ENCODE assay signal across 9 cellular contexts in the genomic region with DNA sequence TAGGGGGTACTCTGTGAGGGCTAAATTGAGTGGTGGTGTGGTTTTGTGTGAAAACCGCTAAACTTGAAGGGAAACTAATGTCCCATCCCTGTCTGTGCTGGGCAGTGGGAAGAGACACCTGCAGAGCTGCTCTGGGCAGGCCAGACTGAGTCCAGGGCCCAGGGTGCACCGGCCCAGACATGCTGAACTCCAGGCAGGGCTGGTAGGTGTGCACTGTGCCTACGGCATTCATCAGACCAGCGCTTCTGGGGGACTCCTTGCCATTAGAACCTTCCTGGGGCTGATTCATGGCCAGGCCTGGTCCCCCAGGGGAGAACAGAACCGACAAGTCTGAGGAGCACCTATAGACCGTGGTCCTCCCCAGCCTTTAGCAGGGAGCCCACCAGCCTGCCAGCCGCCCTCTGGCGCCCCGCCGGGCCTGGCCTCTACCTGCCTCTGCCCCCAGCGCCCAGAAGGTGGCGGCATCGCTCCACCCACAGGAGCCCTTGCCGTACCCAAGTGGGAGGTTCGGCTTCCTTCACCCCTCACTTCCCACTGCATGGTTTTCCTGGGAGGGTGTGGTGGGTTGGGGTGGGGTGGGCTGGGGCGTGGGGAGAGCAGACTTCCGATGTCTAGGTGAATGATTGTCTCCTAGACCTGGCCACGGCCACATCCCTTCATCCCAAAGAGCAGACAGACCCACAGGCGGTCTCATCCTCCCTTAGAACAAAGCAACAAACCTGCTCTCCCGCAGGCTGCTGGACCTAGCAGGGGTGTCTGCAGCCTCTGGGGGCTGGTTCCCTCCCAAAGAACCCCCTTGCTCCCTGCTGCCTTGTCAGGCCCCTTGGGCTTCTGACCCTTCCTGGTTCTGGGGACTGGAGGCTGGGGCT. TPM values are rescaled to one million over a fixed set of nuclear protein-coding genes. Genes with fewer than 3 reads are reported as not detected.
A peak's percentile ranks its signal among the peaks of the same experiment; 100 is the strongest.
DNase-seq lines count a peak whose midpoint lies in the region; ATAC-seq and TF ChIP-seq lines count a peak whose summit lies in the region.
"Had no signal": no experiment of that assay in that cellular context is flagged by ENCODE, and none has a peak within 500 bp of the region (broad histone marks: within the 10 kb centered on the region; RNA-seq: fewer than 3 reads in every experiment).

No MANE protein-coding gene starts in this region.

- no peak overlapping the region for H3K27ac ChIP-seq in substantia nigra (ENCODE audit: low read depth, low read length, poor library complexity, severe bottlenecking)

- POLR2A ChIA-PET in BJ (lab: Charles Lee), result no interaction called here

- no peak overlapping the region for H3K4me3 Mint-ChIP-seq in natural killer cell
- H3K4me3 Mint-ChIP-seq: IgD-negative memory B cell had no signal

- peak; percentile 83 to 95 (median 92) for ATAC-seq in natural killer cell
- no peak for ATAC-seq in GM21423 (IDR thresholded peaks at IDR 0.05; ENCODE audit: unreplicated experiment)

- no peaks in the 10 kb centered on the region for H3K9me3 Mint-ChIP-seq in natural killer cell
- H3K9me3 Mint-ChIP-seq: IgD-negative memory B cell had no signal

- peaks cover 14% of the 10 kb centered on the region for H3K36me3 ChIP-seq in BJ (ENCODE audit: control insufficient read depth, insufficient read depth, low read length)

- no peaks in the 10 kb centered on the region for H3K27me3 Mint-ChIP-seq in natural killer cell (ENCODE audit: low read depth in 2 of 2)
- H3K27me3 Mint-ChIP-seq: IgD-negative memory B cell had no signal

- intact Hi-C loops in natural killer cell (cut with micrococcal nuclease), result loop anchor here (1.0 to 2.0 kb wide), 2 partner anchors 82 to 209 kb away; no protein-coding TSS in a partner anchor

- CTCF ChIA-PET in BJ (lab: Yijun Ruan, JAX), result interaction anchor here (0.7 to 1.7 kb wide), 7 partner anchors 11 to 208 kb away, joined by 3 to 13 read pairs (median 4); no protein-coding TSS in a partner anchor

- TF ChIP-seq CTCF in BJ (IDR thresholded peaks at IDR 0.05; ENCODE audit: insufficient read depth, low read depth, low read length), result peak; percentile 84
- TF ChIP-seq CTCF in GM20000 (IDR thresholded peaks at IDR 0.05; ENCODE audit: extremely low read depth, missing control alignments), result peak; percentile 82
- TF ChIP-seq CTCF in natural killer cell (IDR thresholded peaks at IDR 0.05), result peak; percentile 91

- no peak overlapping the region for H3K27ac Mint-ChIP-seq in natural killer cell

- no peaks in the 10 kb centered on the region for H3K36me3 Mint-ChIP-seq in natural killer cell
- H3K36me3 Mint-ChIP-seq: IgD-negative memory B cell had no signal

- peaks cover 7 to 14% of the 10 kb centered on the region in 2 donors for H3K4me1 Mint-ChIP-seq in natural killer cell

- DNase-seq in BJ (ENCODE audit: low read depth) (no peak), GM20000 (ENCODE audit: low spot score) (peak; percentile 81), NCI-H69 (lab: John Stamatoyannopoulos, UW) (peak; percentile 79), epidermal melanocyte (ENCODE audit: insufficient read length, low spot score) (peak; percentile 47), natural killer cell (peak; percentile 74), substantia nigra (lab: John Stamatoyannopoulos, UW) (peak in 38 of 49 donors; percentile 13 to 81 (median 38))
- DNase-seq in activated CD8-positive, alpha-beta memory T cell treated with anti-CD3 and anti-CD28 coated beads, Interleukin-2, amount 50 U/mL, for 24 hours (ENCODE audit: extremely low read depth), result peak; percentile 40

- H3K4me3 ChIP-seq in BJ (ENCODE audit: low read depth, low read length), result no peak overlapping the region

- H3K27me3 ChIP-seq in BJ (ENCODE audit: control insufficient read depth, insufficient read depth, low read length), result no peaks in the 10 kb centered on the region

RNA-seq across cellular contexts. Expression of gene CCDC167, which starts 15.5 kb away (rescaled TPM):
- polyA plus RNA-seq in BJ (2011; rRNA removed), result 31.8 and 34.4 TPM in 2 replicates
- polyA minus RNA-seq in BJ (2011; rRNA and poly(A)+ RNA removed), result 8.7 and 11.0 TPM in 2 replicates
- total RNA-seq in natural killer cell, result 10 to 100 TPM; 10.2 to 27.4 (median 19.4) TPM

RNA-seq across cellular contexts. Expression of gene CMTR1, which starts 51.1 kb away (rescaled TPM):
- 25.2 and 25.4 TPM in 2 replicates for polyA plus RNA-seq in BJ (2011; rRNA removed)
- 17.5 and 23.5 TPM in 2 replicates for polyA minus RNA-seq in BJ (2011; rRNA and poly(A)+ RNA removed)
- 100 to 1,000 TPM in 1 of 3 donors, 10 to 100 TPM in 2; 85.0 to 111 (median 94.7) TPM for total RNA-seq in natural killer cell
